ENCODE assay signal across 8 cellular contexts in genomic region chr1:225999912-226000337, GRCh38. TPM values are rescaled to one million over a fixed set of nuclear protein-coding genes. Genes with fewer than 3 reads are reported as not detected.
DNase-seq lines count a peak whose midpoint lies in the region; ATAC-seq, FAIRE-seq and TF ChIP-seq lines count a peak whose summit lies in the region.

No MANE protein-coding gene starts in this region.

- 0 out of 4 replicates have a peak, but pooled peaks have one; percentile 2 to 15 for TF ChIP-seq RAD21 in K562 (CRISPR knock-in tag; conservative IDR thresholded peaks at IDR 0.05 in 1 of 2, IDR thresholded peaks at IDR 0.05 in 1 of 2)
- no peak for TF ChIP-seq RAD21 in liver (IDR thresholded peaks at IDR 0.05)

- H3K36me3 Mint-ChIP-seq in activated CD8-positive, alpha-beta memory T cell treated with anti-CD3 and anti-CD28 coated beads, Interleukin-2, amount 10 ng/mL, durations not matched to agents 7 days and 5 days, result peaks cover 19% of the 10 kb centered on the region
- peaks cover 3% of the 10 kb centered on the region for H3K36me3 Mint-ChIP-seq in type B pancreatic cell

- WGBS in K562 (ENCODE audit: insufficient coverage, low coverage, missing lambda C conversion rate), result 1% methylated on average over 10 of the region's 10 CpGs
- 37% methylated on average over 10 of the region's 10 CpGs for whole genome bisulfite sequencing in liver

- H3K9me3 Mint-ChIP-seq in activated CD8-positive, alpha-beta memory T cell treated with anti-CD3 and anti-CD28 coated beads, Interleukin-2, amount 10 ng/mL, durations not matched to agents 7 days and 5 days (ENCODE audit: low read depth), result no peaks in the 10 kb centered on the region
- H3K9me3 Mint-ChIP-seq in type B pancreatic cell, result no peaks in the 10 kb centered on the region

- peak overlapping the region; percentile 84 for H3K4me2 ChIP-seq in K562 (ENCODE audit: insufficient read depth, low read length)

- H3K4me1 ChIP-seq in HEK293 (ENCODE audit: control insufficient read depth, insufficient read depth, low read length) (peaks cover 38% of the 10 kb centered on the region), K562 (replicated peaks in 1 of 2; ENCODE audit: control insufficient read depth in 2 of 2, insufficient read depth in 2 of 2, low read length in 2 of 2) (peaks cover 36 to 68% of the 10 kb centered on the region in 2 experiments), liver (ENCODE audit: control insufficient read depth in 4 of 4, insufficient read depth in 4 of 4, low read length in 3 of 4) (peaks cover 4 to 19% (median 16%) of the 10 kb centered on the region in 4 donors)

- H3K9me3 ChIP-seq in HEK293 (ENCODE audit: control insufficient read depth, insufficient read depth, low read depth, low read length) (no peaks in the 10 kb centered on the region), K562 (replicated peaks; ENCODE audit: control insufficient read depth, insufficient read depth, low read depth, low read length) (no peaks in the 10 kb centered on the region), liver (ENCODE audit: control insufficient read depth in 4 of 4, low read length in 3 of 4) (no peaks in the 10 kb centered on the region)

- no peak for DNase-seq in activated CD8-positive, alpha-beta memory T cell treated with anti-CD3 and anti-CD28 coated beads, Interleukin-2, amount 10 ng/mL, durations not matched to agents 7 days and 5 days
- DNase-seq in activated CD8-positive, alpha-beta memory T cell treated with anti-CD3 and anti-CD28 coated beads for 24 hours, result no peak
- peak; percentile 51 for DNase-seq in NCI-H146 (lab: John Stamatoyannopoulos, UW)
- DNase-seq in K562 (ENCODE audit: extremely low read depth in 1 of 4, low spot score in 3 of 4), result peak in 3 of 4 experiments; percentile 38 to 88 (median 61)
- no peak for DNase-seq in type B pancreatic cell (ENCODE audit: extremely low spot score, unreplicated experiment)
- DNase-seq in NCI-H82 (lab: John Stamatoyannopoulos, UW), result no peak

- peaks cover 3% of the 10 kb centered on the region for H3K9me1 ChIP-seq in K562 (ENCODE audit: control insufficient read depth, insufficient read depth, low read length)

- peaks cover 55% of the 10 kb centered on the region for H3K79me2 ChIP-seq in K562 (ENCODE audit: control insufficient read depth, insufficient read depth, low read length)

- H3K9ac ChIP-seq in K562 (ENCODE audit: insufficient read depth in 1 of 2, low read depth in 2 of 2, low read length in 2 of 2), result peak overlapping the region; percentile 91 to 96
- H3K9ac ChIP-seq in liver (ENCODE audit: low read depth in 1 of 2, low read length in 2 of 2), result peak overlapping the region in 1 of 2 donors; percentile 66

- intact Hi-C loops in K562 (cut with micrococcal nuclease), result loop anchor here (1.0 to 5.0 kb wide), 4 partner anchors 32 to 111 kb away; no protein-coding TSS in a partner anchor

- H3K27ac ChIP-seq in HEK293 (ENCODE audit: extremely low read depth, low read depth, low read length) (peak overlapping the region; percentile 87), K562 (ENCODE audit: extremely low read depth, low read depth, low read length) (peak overlapping the region; percentile 98), liver (ENCODE audit: low read depth in 1 of 2, low read length in 2 of 2) (peak overlapping the region; percentile 81 to 88)

- H3K4me3 Mint-ChIP-seq in activated CD8-positive, alpha-beta memory T cell treated with anti-CD3 and anti-CD28 coated beads, Interleukin-2, amount 10 ng/mL, durations not matched to agents 7 days and 5 days, result peak overlapping the region; percentile 98
- H3K4me3 Mint-ChIP-seq in type B pancreatic cell, result peak overlapping the region; percentile 100

- in situ Hi-C loops in K562 (cut with MboI), result no loop called here

- H3K27me3 ChIP-seq in K562 (ENCODE audit: control insufficient read depth in 2 of 2, insufficient read depth in 2 of 2, low read length in 2 of 2) (no peaks in the 10 kb centered on the region), liver (ENCODE audit: control insufficient read depth in 4 of 4, insufficient read depth in 4 of 4, low read length in 3 of 4) (no peaks in the 10 kb centered on the region)

- H3K4me1 Mint-ChIP-seq in activated CD8-positive, alpha-beta memory T cell treated with anti-CD3 and anti-CD28 coated beads, Interleukin-2, amount 10 ng/mL, durations not matched to agents 7 days and 5 days, result peaks cover 63% of the 10 kb centered on the region
- peaks cover 36% of the 10 kb centered on the region for H3K4me1 Mint-ChIP-seq in type B pancreatic cell (ENCODE audit: unreplicated experiment)

- TF ChIP-seq EP300 in K562 (IDR thresholded peaks at IDR 0.05; ENCODE audit: low read length), result no peak; the same call in 1 of the 2 replicates

- peaks cover under 1 to 14% of the 10 kb centered on the region in 2 experiments; a peak in 2 of 3 replicates for H3K36me3 ChIP-seq in HEK293 (ENCODE audit: control insufficient read depth in 2 of 2, insufficient read depth in 1 of 2, low read length in 2 of 2)
- peaks cover 38% of the 10 kb centered on the region for H3K36me3 ChIP-seq in K562 (ENCODE audit: control insufficient read depth, insufficient read depth, low read length)
- peaks cover 0 to 6% (median 0%) of the 10 kb centered on the region in 4 donors for H3K36me3 ChIP-seq in liver (ENCODE audit: control insufficient read depth in 4 of 4, insufficient read depth in 3 of 4, low read depth in 1 of 4, low read length in 3 of 4)

- H3K27ac Mint-ChIP-seq in activated CD8-positive, alpha-beta memory T cell treated with anti-CD3 and anti-CD28 coated beads, Interleukin-2, amount 10 ng/mL, durations not matched to agents 7 days and 5 days, result peak overlapping the region; percentile 100
- peak overlapping the region; percentile 99 for H3K27ac Mint-ChIP-seq in type B pancreatic cell

- no peak for TF ChIP-seq POLR2A in K562 (conservative IDR thresholded peaks at IDR 0.05)

- peak overlapping the region; percentile 67 for H2AFZ ChIP-seq in K562 (ENCODE audit: low read depth, low read length)

- peaks cover 10% of the 10 kb centered on the region for H4K20me1 ChIP-seq in K562 (replicated peaks; ENCODE audit: control insufficient read depth, insufficient read depth, low read length)

- FAIRE-seq in K562 (lab: Jason Lieb, UNC), result no peak

- TF ChIP-seq CTCF in HEK293 (tag by site-specific recombination; IDR thresholded peaks at IDR 0.05), result no peak
- no peak for TF ChIP-seq CTCF in K562 (IDR thresholded peaks at IDR 0.05 in 2 of 3, conservative IDR thresholded peaks at IDR 0.05 in 1 of 3; ENCODE audit: insufficient read depth in 2 of 3, low read depth in 1 of 3, low read length in 3 of 3)
- no peak for TF ChIP-seq CTCF in liver (IDR thresholded peaks at IDR 0.05; ENCODE audit: low read depth, low read length, missing input control)
- TF ChIP-seq CTCF in type B pancreatic cell (conservative IDR thresholded peaks at IDR 0.05), result no peak

- H3K4me3 ChIP-seq in HEK293 (ENCODE audit: low read depth, low read length) (peak overlapping the region; percentile 27), K562 (peak overlapping the region; percentile 42), liver (ENCODE audit: low read depth in 1 of 3, low read length in 3 of 3) (peak overlapping the region; percentile 21 to 60 (median 55))

- no peaks in the 10 kb centered on the region for H3K27me3 Mint-ChIP-seq in activated CD8-positive, alpha-beta memory T cell treated with anti-CD3 and anti-CD28 coated beads, Interleukin-2, amount 10 ng/mL, durations not matched to agents 7 days and 5 days
- H3K27me3 Mint-ChIP-seq in type B pancreatic cell, result no peaks in the 10 kb centered on the region

- BruUV-seq in K562 (replicated peaks; lab: Mats Ljungman, UMichigan), result TSS peak; percentile 99

- peak; percentile 15 for ATAC-seq in activated CD8-positive, alpha-beta memory T cell treated with anti-CD3 and anti-CD28 coated beads, Interleukin-2, amount 10 ng/mL, durations not matched to agents 7 days and 5 days
- ATAC-seq in K562, result peak; percentile 18

- POLR2A ChIA-PET in HEK293 (lab: Yijun Ruan, JAX), result interaction anchor here (0.6 to 5.9 kb wide), 36 partner anchors 8 to 621 kb away, joined by 3 to 160 read pairs (median 4); partner anchors contain the start of genes H3-3A and PYCR2
- POLR2A ChIA-PET in K562 (lab: Yijun Ruan, JAX), result interaction anchor here (0.6 to 7.5 kb wide), 41 partner anchors 9 to 1781 kb away, joined by 3 to 100 read pairs (median 5); partner anchors contain the start of genes H3-3A, PYCR2, SRP9 and TMEM63A

- CTCF ChIA-PET in activated CD8-positive, alpha-beta memory T cell treated with anti-CD3 and anti-CD28 coated beads, Interleukin-2, amount 10 ng/mL, durations not matched to agents 7 days and 5 days (lab: Charles Lee), result interaction anchor here (0.6 to 3.1 kb wide), 9 partner anchors 9 to 125 kb away, joined by 3 to 13 read pairs (median 3); partner anchors contain the start of genes H3-3A and TMEM63A
- CTCF ChIA-PET in HEK293 (lab: Yijun Ruan, JAX), result interaction anchor here (0.5 to 1.6 kb wide), 11 partner anchors 12 to 1872 kb away, joined by 3 to 8 read pairs (median 4); no protein-coding TSS in a partner anchor
- CTCF ChIA-PET in K562 (lab: Yijun Ruan, JAX; ENCODE audit: low intra/inter-chr PET ratio), result interaction anchor here (1.1 to 1.4 kb wide), 2 partner anchors 12 to 65 kb away, joined by 3 to 5 read pairs; no protein-coding TSS in a partner anchor

RNA-seq across cellular contexts. Expression of gene SDE2, which starts 0.8 kb away (rescaled TPM):
- 10 to 100 TPM; 16.6 to 20.9 TPM for total RNA-seq in activated CD8-positive, alpha-beta memory T cell treated with anti-CD3 and anti-CD28 coated beads, Interleukin-2, amount 10 ng/mL, durations not matched to agents 7 days and 5 days
- 30.3 and 54.4 TPM in 2 replicates for total RNA-seq in K562 (2011; cell fraction: chromatin; rRNA removed; ENCODE audit: low replicate concordance)
- 21.3 and 22.5 TPM in 2 replicates for total RNA-seq in K562 (2011; cell fraction: nucleolus; rRNA removed)
- total RNA-seq in K562 (2011; cell fraction: nucleoplasm; rRNA removed), result 40.9 and 49.1 TPM in 2 replicates
- total RNA-seq in K562 (2014; rRNA removed), result 44.9 and 46.0 TPM in 2 replicates
- total RNA-seq in K562 (2014; rRNA removed; fragmentation: Illumina TruSeq; extraction: Trizol), result 62.3 and 72.5 TPM in 2 replicates
- total RNA-seq in K562 (2015; rRNA removed; fragmentation: Illumina TruSeq; extraction: Trizol), result 42.7 and 43.0 TPM in 2 replicates
- 45.3 and 50.5 TPM in 2 replicates for total RNA-seq in K562 (2021)
- polyA plus RNA-seq in K562 (2011; rRNA removed), result 35.6 and 49.1 TPM in 2 replicates
- polyA plus RNA-seq in K562 (2011; cell fraction: cytosol; rRNA removed), result 19.9 and 37.9 TPM in 2 replicates
- 10.7 and 11.3 TPM in 2 replicates for polyA plus RNA-seq in K562 (2011; cell fraction: nucleus; rRNA removed)
- 13.2 and 19.6 TPM in 2 replicates for polyA plus RNA-seq in K562 (2012)
- polyA plus RNA-seq in K562 (2014; fragmentation: Illumina TruSeq; extraction: Trizol), result 35.7 and 39.9 TPM in 2 replicates
- 10 to 100 TPM; 14.3 to 19.3 TPM for polyA plus RNA-seq in K562 (2014; fragmentation: Nextera tagmentation; extraction: Ambion mirVana)
- 44.6 and 46.1 TPM in 2 replicates for polyA plus RNA-seq in K562 (2014; rRNA removed)
- polyA minus RNA-seq in K562 (2011; rRNA and poly(A)+ RNA removed), result 55.7 and 62.4 TPM in 2 replicates
- polyA minus RNA-seq in K562 (2011; cell fraction: cytosol; rRNA and poly(A)+ RNA removed), result 24.8 and 29.7 TPM in 2 replicates
- 11.2 and 15.9 TPM in 2 replicates for polyA minus RNA-seq in K562 (2011; cell fraction: nucleus; rRNA and poly(A)+ RNA removed)
- 10 to 100 TPM; 15.6 to 53.7 TPM for total RNA-seq in liver
- polyA plus RNA-seq in liver, result 1 to 10 TPM; 4.7 to 6.5 TPM
- total RNA-seq in type B pancreatic cell (ENCODE audit: low replicate concordance), result 15.0 and 15.1 TPM in 2 replicates

RNA-seq across cellular contexts. Expression of gene LEFTY2, which starts 58.9 kb away (rescaled TPM):
- not detected for total RNA-seq in activated CD8-positive, alpha-beta memory T cell treated with anti-CD3 and anti-CD28 coated beads, Interleukin-2, amount 10 ng/mL, durations not matched to agents 7 days and 5 days
- 0.23 TPM in 1 of 2 replicates, not detected in the other for total RNA-seq in K562 (2011; cell fraction: chromatin; rRNA removed; ENCODE audit: low replicate concordance)
- total RNA-seq in K562 (2011; cell fraction: nucleolus; rRNA removed), result not detected in 2 replicates
- total RNA-seq in K562 (2011; cell fraction: nucleoplasm; rRNA removed), result 0.29 TPM in 1 of 2 replicates, not detected in the other
- total RNA-seq in K562 (2014; rRNA removed), result 0.08 and 0.14 TPM in 2 replicates
- not detected in 2 replicates for total RNA-seq in K562 (2014; rRNA removed; fragmentation: Illumina TruSeq; extraction: Trizol)
- not detected in 2 replicates for total RNA-seq in K562 (2015; rRNA removed; fragmentation: Illumina TruSeq; extraction: Trizol)
- not detected in 2 replicates for total RNA-seq in K562 (2021)
- 0.04 and 0.07 TPM in 2 replicates for polyA plus RNA-seq in K562 (2011; rRNA removed)
- 0.03 and 0.06 TPM in 2 replicates for polyA plus RNA-seq in K562 (2011; cell fraction: cytosol; rRNA removed)
- polyA plus RNA-seq in K562 (2011; cell fraction: nucleus; rRNA removed), result 0.06 TPM in 1 of 2 replicates, not detected in the other
- 0.04 TPM in 2 replicates for polyA plus RNA-seq in K562 (2012)
- polyA plus RNA-seq in K562 (2014; fragmentation: Illumina TruSeq; extraction: Trizol), result not detected in 2 replicates
- not detected for polyA plus RNA-seq in K562 (2014; fragmentation: Nextera tagmentation; extraction: Ambion mirVana)
- 0.78 TPM in 1 of 2 replicates, not detected in the other for polyA plus RNA-seq in K562 (2014; rRNA removed)
- polyA minus RNA-seq in K562 (2011; rRNA and poly(A)+ RNA removed), result not detected in 2 replicates
- not detected in 2 replicates for polyA minus RNA-seq in K562 (2011; cell fraction: cytosol; rRNA and poly(A)+ RNA removed)
- not detected in 2 replicates for polyA minus RNA-seq in K562 (2011; cell fraction: nucleus; rRNA and poly(A)+ RNA removed)
- total RNA-seq in liver, result under 1 TPM in 1 of 2 donors, not detected in 1; 0.09 TPM
- under 1 TPM in 1 of 2 donors, not detected in 1; 0.24 TPM for polyA plus RNA-seq in liver
- total RNA-seq in type B pancreatic cell (ENCODE audit: low replicate concordance), result not detected in 2 replicates

Comparison
In these comparisons a context has a peak if more than half of its experiments do, and no peak if none do; other contexts are left out.
1. DNase-seq: peak in NCI-H146 (single experiment) and K562 (3 of 4); none in activated CD8-positive, alpha-beta memory T cell treated with anti-CD3 and anti-CD28 coated beads, Interleukin-2, amount 10 ng/mL, durations not matched to agents 7 days and 5 days (single experiment), activated CD8-positive, alpha-beta memory T cell treated with anti-CD3 and anti-CD28 coated beads for 24 hours (single experiment), type B pancreatic cell (single experiment) and NCI-H82 (single experiment).
2. Peak in every context shown above with its lines, with median percentiles within 50 percentile points of each other: H3K27ac ChIP-seq and H3K4me3 ChIP-seq.